Comparison of ENCODE assay signal across 14 cellular contexts in genomic region chr7:2197436-2198155, GRCh38. TPM values are rescaled to one million over a fixed set of nuclear protein-coding genes. Genes with fewer than 3 reads are reported as not detected.
DNase-seq lines count a peak whose midpoint lies in the region; ATAC-seq and TF ChIP-seq lines count a peak whose summit lies in the region.
"Had no signal": no experiment of that assay in that cellular context is flagged by ENCODE, and none has a peak within 500 bp of the region (broad histone marks: within the 10 kb centered on the region; RNA-seq: fewer than 3 reads in every experiment).

No MANE protein-coding gene starts in this region.

- no peak overlapping the region for H3K4me2 ChIP-seq in H9 (ENCODE audit: insufficient read depth, insufficient read length, low read length)

- no peaks in the 10 kb centered on the region for H3K27me3 Mint-ChIP-seq in H9 (ENCODE audit: low read depth)
- H3K27me3 Mint-ChIP-seq: activated CD4-positive, alpha-beta memory T cell treated with anti-CD3 and anti-CD28 coated beads for 36 hours; CD8-positive, alpha-beta memory T cell; IgD-negative memory B cell had no signal

- no peaks in the 10 kb centered on the region for H4K20me1 ChIP-seq in H9 (ENCODE audit: control insufficient read depth, insufficient read depth, insufficient read length)

- H2BK15ac ChIP-seq in H9 (ENCODE audit: low read depth, low read length), result no peak overlapping the region

- no peak overlapping the region for H3K9ac ChIP-seq in H9 (ENCODE audit: extremely low read depth, insufficient read length, low read length)

- peaks cover 3 to 10% of the 10 kb centered on the region in 2 experiments; a peak in 4 of 5 replicates for H3K9me3 Mint-ChIP-seq in H9
- H3K9me3 Mint-ChIP-seq: IgD-negative memory B cell, nephron had no signal

- no peak overlapping the region for H4K8ac ChIP-seq in H9 (replicated peaks; ENCODE audit: insufficient read length, low read depth, low read length)

- H3K79me1 ChIP-seq in H9 (ENCODE audit: insufficient read depth, low read depth, low read length, poor library complexity, severe bottlenecking), result no peaks in the 10 kb centered on the region

- no peak overlapping the region for H3K14ac ChIP-seq in H9 (ENCODE audit: insufficient read depth, low read length)

- TF ChIP-seq POLR2A in spleen (IDR thresholded peaks at IDR 0.05), result no peak

- no peak overlapping the region for H2BK20ac ChIP-seq in H9 (ENCODE audit: low read depth, low read length, poor library complexity, severe bottlenecking)

- H3K27ac ChIP-seq in H9 (ENCODE audit: insufficient read length, low read depth, low read length), result no peak overlapping the region
- no peak overlapping the region for H3K27ac ChIP-seq in spleen
- H3K27ac ChIP-seq: brain microvascular endothelial cell, colonic mucosa had no signal

- H3K9me3 ChIP-seq in H9 (ENCODE audit: control insufficient read depth, low read depth, low read length) (no peaks in the 10 kb centered on the region), spleen (peaks cover 0 to 15% (median 11%) of the 10 kb centered on the region in 8 donors)
- H3K9me3 ChIP-seq: colonic mucosa had no signal

- no peak overlapping the region for H4K91ac ChIP-seq in H9 (ENCODE audit: insufficient read length, low read depth, low read length)

- H3K27ac Mint-ChIP-seq in H9, result peak overlapping the region; percentile 71 to 84 (median 83); a peak in 4 of 7 replicates
- H3K27ac Mint-ChIP-seq: activated CD4-positive, alpha-beta memory T cell treated with anti-CD3 and anti-CD28 coated beads for 36 hours; nephron had no signal

- H3K4me3 Mint-ChIP-seq in H9, result no peak overlapping the region
- H3K4me3 Mint-ChIP-seq: activated CD4-positive, alpha-beta memory T cell treated with anti-CD3 and anti-CD28 coated beads for 36 hours; CD8-positive, alpha-beta memory T cell; IgD-negative memory B cell; nephron had no signal

- DNase-seq in H9, result peak; percentile 27
- peak; percentile 7 to 61 for DNase-seq in NCI-H524 (lab: John Stamatoyannopoulos, UW)
- DNase-seq in left cardiac atrium, result no peak
- peak; percentile 60 for DNase-seq in spleen
- DNase-seq in pons (ENCODE audit: low spot score), result no peak
- no peak for DNase-seq in NCI-H748 treated with DMSO at 0.1 percent for 48 hours (lab: John Stamatoyannopoulos, UW)
- DNase-seq: activated CD4-positive, alpha-beta memory T cell treated with anti-CD3 and anti-CD28 coated beads for 36 hours; activated T-cell treated with anti-CD3 and anti-CD28 coated beads for 4 hours; brain microvascular endothelial cell; CD8-positive, alpha-beta memory T cell; colonic mucosa had no signal

- no peak overlapping the region for H2BK5ac ChIP-seq in H9 (ENCODE audit: insufficient read length, low read length)

- no peak overlapping the region for H3K23ac ChIP-seq in H9 (ENCODE audit: insufficient read length, low read depth, low read length)

- H3K79me2 ChIP-seq in H9 (ENCODE audit: insufficient read depth, low read length), result no peaks in the 10 kb centered on the region; the same call in 1 of the 2 replicates

- H2BK120ac ChIP-seq in H9 (ENCODE audit: low read depth, low read length, poor library complexity, severe bottlenecking), result no peak overlapping the region

- H2AFZ ChIP-seq in H9 (ENCODE audit: low read length), result no peak overlapping the region

- no peaks in the 10 kb centered on the region for H3K4me1 Mint-ChIP-seq in H9

- H3K18ac ChIP-seq in H9 (ENCODE audit: insufficient read length, low read depth, low read length), result no peak overlapping the region

- H2AK5ac ChIP-seq in H9 (ENCODE audit: insufficient read length, low read length), result no peak overlapping the region

- H3K4me1 ChIP-seq in H9 (ENCODE audit: insufficient read depth, low read length), result no peaks in the 10 kb centered on the region
- H3K4me1 ChIP-seq in spleen, result peaks cover 0 to 3% (median 0%) of the 10 kb centered on the region in 6 donors
- H3K4me1 ChIP-seq: colonic mucosa had no signal

- no peak overlapping the region for H3K56ac ChIP-seq in H9 (ENCODE audit: insufficient read length, low read depth, low read length)

- H2BK12ac ChIP-seq in H9 (ENCODE audit: insufficient read length, low read depth, low read length), result no peak overlapping the region

- H3K36me3 Mint-ChIP-seq in H9 (ENCODE audit: insufficient read depth in 1 of 3, low read depth in 3 of 3), result peaks cover 37 to 51% (median 43%) of the 10 kb centered on the region in 3 experiments

- H3K27me3 ChIP-seq in H9 (ENCODE audit: insufficient read depth, low read length) (no peaks in the 10 kb centered on the region; the same call in 1 of the 2 replicates), spleen (replicated peaks in 1 of 7) (no peaks in the 10 kb centered on the region)
- H3K27me3 ChIP-seq: brain microvascular endothelial cell, colonic mucosa had no signal

- ATAC-seq in left cardiac atrium, result peak; percentile 31 to 38
- no peak for ATAC-seq in GM18498 (IDR thresholded peaks at IDR 0.05; ENCODE audit: unreplicated experiment)

- WGBS in H9 (ENCODE audit: extremely low coverage, insufficient read length, low lambda C conversion rate), result no CpG with 5 or more reads among the region's 21 CpGs
- WGBS in spleen, 5 donors, result 87 to 96% (median 94%) methylated on average over 14 to 21 of the region's 21 CpGs

- no peak overlapping the region for H4K5ac ChIP-seq in H9 (ENCODE audit: insufficient read length, low read depth, low read length)

- TF ChIP-seq CTCF in H9 (conservative IDR thresholded peaks at IDR 0.05) (no peak), spleen (IDR thresholded peaks at IDR 0.05 in 8 of 11, conservative IDR thresholded peaks at IDR 0.05 in 3 of 11) (no peak)

- no peak overlapping the region for H3T11ph ChIP-seq in H9 (ENCODE audit: low read length)

- H3K36me3 ChIP-seq in spleen, result peaks cover 0 to 94% (median 35%) of the 10 kb centered on the region in 6 donors
- H3K36me3 ChIP-seq: colonic mucosa had no signal

- intact Hi-C loops in left cardiac atrium (cut with DNase I), result no loop called here
- intact Hi-C loops in spleen (cut with DNase I; ENCODE audit: low total_unique reads), result no loop called here

- H3K23me2 ChIP-seq in H9 (ENCODE audit: insufficient read length, low read depth, low read length, poor library complexity, severe bottlenecking), result no peaks in the 10 kb centered on the region

- no peak overlapping the region for H3K4ac ChIP-seq in H9 (ENCODE audit: low read depth, low read length)

- no peak overlapping the region for H3K4me3 ChIP-seq in spleen
- H3K4me3 ChIP-seq: colonic mucosa had no signal

RNA-seq across cellular contexts. Expression of gene MAD1L1, which starts 35.1 kb away (rescaled TPM):
- total RNA-seq in H9 (2021) (37.4 and 39.0 TPM in 2 replicates), left cardiac atrium (10 to 100 TPM; 18.9 to 24.9 TPM), spleen (100 to 1,000 TPM in 1 of 7 donors, 10 to 100 TPM in 6; 47.3 to 104 (median 62.0) TPM)
- 100 to 1,000 TPM in 1 of 3 donors, 10 to 100 TPM in 2; 48.8 to 118 (median 75.0) TPM for polyA plus RNA-seq in spleen

RNA-seq across cellular contexts. Expression of gene MRM2, which starts 44.4 kb away (rescaled TPM):
- total RNA-seq in H9 (2021) (57.2 and 59.0 TPM in 2 replicates), left cardiac atrium (10 to 100 TPM; 18.9 TPM), spleen (10 to 100 TPM; 19.0 to 24.7 (median 23.3) TPM)
- polyA plus RNA-seq in spleen, result 10 to 100 TPM; 24.1 to 35.8 (median 27.2) TPM

RNA-seq across cellular contexts. Expression of gene NUDT1, which starts 44.4 kb away (rescaled TPM):
- total RNA-seq in H9 (2021) (80.3 and 84.7 TPM in 2 replicates), left cardiac atrium (10 to 100 TPM; 15.4 to 15.8 TPM), spleen (10 to 100 TPM; 13.7 to 29.4 (median 20.4) TPM)
- 10 to 100 TPM; 38.2 to 69.3 (median 42.4) TPM for polyA plus RNA-seq in spleen

Comparison
In these comparisons a context has a peak if more than half of its experiments do, and no peak if none do; other contexts are left out.
1. DNase-seq: peak in H9 (single experiment), NCI-H524 (2 of 2) and spleen (single experiment); none in left cardiac atrium (single experiment), pons (single experiment) and NCI-H748 treated with DMSO at 0.1 percent for 48 hours (single experiment).